Comparison of ENCODE assay signal across 1 cellular context in the genomic region with DNA sequence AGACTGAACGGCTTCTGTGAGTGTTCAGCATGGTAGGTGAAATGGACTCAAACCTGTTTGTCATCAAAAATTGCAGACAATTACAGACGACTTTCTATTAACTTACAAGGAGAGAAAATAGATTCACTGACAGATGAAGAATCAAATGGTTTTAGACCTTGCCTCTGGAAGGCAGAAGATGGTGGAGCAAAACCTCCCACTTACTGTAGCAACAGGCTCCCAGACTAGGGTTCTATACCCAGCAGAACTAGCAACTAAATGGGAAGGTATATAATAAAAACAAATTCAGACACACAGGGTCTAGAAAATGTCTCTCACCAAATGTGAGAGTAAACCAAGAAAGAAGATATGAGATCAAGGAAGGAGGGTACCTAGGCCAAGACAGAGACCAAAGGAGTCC.
A peak's percentile ranks its signal among the peaks of the same experiment; 100 is the strongest.
TF ChIP-seq lines count a peak whose summit lies in the region.

No MANE protein-coding gene starts in this region.

TF ChIP-seq in K562, 482 proteins besides CTCF, POLR2A, EP300 and RAD21:
- TF ChIP-seq ZFX (CRISPR knock-in tag; IDR thresholded peaks at IDR 0.05) (no peak), SIRT6 (IDR thresholded peaks at IDR 0.05; ENCODE audit: low read depth, low read length) (no peak), SPI1 (IDR thresholded peaks at IDR 0.05; ENCODE audit: borderline replicate concordance, low read depth, low read length) (no peak), RB1 (IDR thresholded peaks at IDR 0.05; ENCODE audit: low read depth) (no peak), ZFP1 (CRISPR knock-in tag; IDR thresholded peaks at IDR 0.05) (peak; percentile 58; the same call in 1 of the 2 replicates)
TF ChIP-seq in K562: peak in this region for 1.
